ENCODE assay signal across 1 cellular context in genomic region chr1:113872219-113872934, GRCh38.
TF ChIP-seq lines count a peak whose summit lies in the region.

No MANE protein-coding gene starts in this region.

TF ChIP-seq in SK-N-SH, 30 proteins besides CTCF, POLR2A, EP300 and RAD21 (continued from another document):
- TF ChIP-seq REST (IDR thresholded peaks at IDR 0.05; ENCODE audit: low read depth, low read length) (no peak), GATA2 (CRISPR knock-in tag; IDR thresholded peaks at IDR 0.05) (no peak), RXRA (IDR thresholded peaks at IDR 0.05; ENCODE audit: borderline replicate concordance, low read depth) (no peak)
